Comparison of ENCODE assay signal across 16 cellular contexts in the genomic region with DNA sequence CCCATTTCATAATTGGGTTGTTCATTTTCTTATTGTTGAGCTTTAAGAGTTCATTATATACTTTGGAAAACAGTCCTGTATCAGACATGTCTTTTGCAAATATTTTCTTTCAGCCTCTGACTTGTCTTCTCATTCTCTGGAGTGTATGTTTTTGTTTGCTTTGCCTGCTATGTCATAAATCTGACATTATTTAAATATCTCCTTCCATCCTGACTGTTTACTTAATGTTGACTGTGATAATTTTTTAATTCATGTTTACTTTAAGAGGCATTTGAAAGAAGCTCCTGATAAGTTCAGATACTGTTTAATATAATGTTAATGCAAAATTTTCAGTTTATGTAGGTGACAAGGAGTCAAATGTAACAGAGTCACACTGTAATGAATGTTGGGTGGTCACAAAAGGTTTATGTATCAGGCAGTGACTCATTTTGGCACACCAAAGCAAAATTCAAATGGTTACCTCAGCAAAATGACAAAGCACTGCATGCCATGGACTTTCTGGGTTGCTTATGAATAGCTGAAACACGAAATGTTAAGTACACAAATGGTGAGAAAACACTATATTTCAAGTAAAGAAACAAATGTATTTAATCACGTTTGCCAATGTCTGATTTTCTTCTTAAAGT.
A peak's percentile ranks its signal among the peaks of the same experiment; 100 is the strongest.
DNase-seq lines count a peak whose midpoint lies in the region; TF ChIP-seq lines count a peak whose summit lies in the region.
"Had no signal": no experiment of that assay in that cellular context is flagged by ENCODE, and none has a peak within 500 bp of the region (broad histone marks: within the 10 kb centered on the region; RNA-seq: fewer than 3 reads in every experiment).

No MANE protein-coding gene starts in this region.

- H3K4me1 ChIP-seq in ACC112 (ENCODE audit: control insufficient read depth, insufficient read depth, low read length, unreplicated experiment), result peaks cover 13% of the 10 kb centered on the region
- H3K4me1 ChIP-seq in endodermal cell (ENCODE audit: control insufficient read depth, insufficient read depth, low read length), result no peaks in the 10 kb centered on the region
- H3K4me1 ChIP-seq: ascending aorta had no signal

- 94% methylated on average over 2 of the region's 2 CpGs; no CpG with 5 or more reads in 1 of the 2 experiments for WGBS in endodermal cell (ENCODE audit: insufficient coverage in 1 of 2, insufficient read length in 1 of 2), 2 experiments

- no peak overlapping the region for H2AFZ ChIP-seq in ACC112 (ENCODE audit: low read length, unreplicated experiment)

- H3K9me3 Mint-ChIP-seq in endodermal cell, result peaks cover 4% of the 10 kb centered on the region
- H3K9me3 Mint-ChIP-seq: CD8-positive, alpha-beta memory T cell; immature natural killer cell had no signal

- H3K4me1 Mint-ChIP-seq in endodermal cell, result no peaks in the 10 kb centered on the region
- H3K4me1 Mint-ChIP-seq: CD8-positive, alpha-beta memory T cell; immature natural killer cell; neural crest cell had no signal

- no peaks in the 10 kb centered on the region for H3K36me3 ChIP-seq in ACC112 (ENCODE audit: insufficient read depth, low read length)
- no peaks in the 10 kb centered on the region for H3K36me3 ChIP-seq in brain microvascular endothelial cell (replicated peaks)
- no peaks in the 10 kb centered on the region for H3K36me3 ChIP-seq in endodermal cell (ENCODE audit: control insufficient read depth, insufficient read depth, low read length)
- H3K36me3 ChIP-seq: ascending aorta had no signal

- H3K27ac ChIP-seq in ACC112 (ENCODE audit: low read depth, low read length) (peak overlapping the region; percentile 23), brain microvascular endothelial cell (no peak overlapping the region), endodermal cell (ENCODE audit: low read depth, low read length) (no peak overlapping the region)
- H3K27ac ChIP-seq: ascending aorta had no signal

- H3K27ac Mint-ChIP-seq in endodermal cell, result no peak overlapping the region
- H3K27ac Mint-ChIP-seq: CD8-positive, alpha-beta memory T cell; immature natural killer cell had no signal

- TF ChIP-seq CTCF in brain microvascular endothelial cell (IDR thresholded peaks at IDR 0.05; ENCODE audit: low read depth, low read length, missing control alignments) (no peak), endodermal cell (conservative IDR thresholded peaks at IDR 0.05) (no peak)

- H3K9me3 ChIP-seq in endodermal cell (ENCODE audit: control insufficient read depth, low read length), result no peaks in the 10 kb centered on the region
- H3K9me3 ChIP-seq: ascending aorta had no signal

- H3K36me3 Mint-ChIP-seq in endodermal cell (ENCODE audit: low read depth), result no peaks in the 10 kb centered on the region
- H3K36me3 Mint-ChIP-seq: CD8-positive, alpha-beta memory T cell; immature natural killer cell had no signal

- DNase-seq in M059J (ENCODE audit: low read depth), result peak; percentile 67
- peak; percentile 60 for DNase-seq in brain microvascular endothelial cell
- peak; percentile 37 for DNase-seq in kidney tubule cell (ENCODE audit: low spot score)
- DNase-seq in endodermal cell, result no peak
- DNase-seq in NCI-H345 (lab: John Stamatoyannopoulos, UW), result no peak
- no peak for DNase-seq in NCI-H345 treated with DMSO at 0.1 percent for 48 hours (lab: John Stamatoyannopoulos, UW; ENCODE audit: unreplicated experiment)
- DNase-seq in stimulated activated CD4-positive, alpha-beta T cell treated with anti-CD3 and anti-CD28 coated beads, Interleukin-2, amount 100 ng/mL, for 48 hours, result no peak
- DNase-seq: activated gamma-delta T cell treated with Interleukin-2 at 50 U/mL for 16 hours; CD8-positive, alpha-beta memory T cell; H7; immature natural killer cell; NCI-H526; right cardiac atrium had no signal

- H3K4me3 ChIP-seq in ACC112 (ENCODE audit: low read depth, low read length), result no peak overlapping the region
- no peak overlapping the region for H3K4me3 ChIP-seq in brain microvascular endothelial cell (ENCODE audit: low read depth, low read length)
- no peak overlapping the region for H3K4me3 ChIP-seq in endodermal cell (ENCODE audit: low read length)
- H3K4me3 ChIP-seq: ascending aorta had no signal

- no peaks in the 10 kb centered on the region for H3K79me2 ChIP-seq in ACC112 (ENCODE audit: control insufficient read depth, insufficient read depth, low read length, unreplicated experiment)

- no peak overlapping the region for H3K9ac ChIP-seq in endodermal cell (ENCODE audit: extremely low read depth, low read length, poor library complexity, severe bottlenecking)

- in situ Hi-C loops in brain microvascular endothelial cell (cut with HindIII; ENCODE audit: low pct_ligation_motif_present, low sequenced_read_pairs), result no loop called here

- no peak overlapping the region for H3K4me3 Mint-ChIP-seq in endodermal cell
- H3K4me3 Mint-ChIP-seq: CD8-positive, alpha-beta memory T cell; immature natural killer cell; neural crest cell had no signal

- H3K27me3 ChIP-seq in ACC112 (ENCODE audit: insufficient read depth, low read length), result no peaks in the 10 kb centered on the region
- H3K27me3 ChIP-seq in brain microvascular endothelial cell (replicated peaks), result no peaks in the 10 kb centered on the region
- no peaks in the 10 kb centered on the region for H3K27me3 ChIP-seq in endodermal cell (ENCODE audit: control insufficient read depth, insufficient read depth, low read length, poor library complexity, severe bottlenecking)
- H3K27me3 ChIP-seq: ascending aorta had no signal

- H3K27me3 Mint-ChIP-seq in endodermal cell (ENCODE audit: insufficient read depth), result no peaks in the 10 kb centered on the region

Comparison
In these comparisons a context has a peak if more than half of its experiments do, and no peak if none do; other contexts are left out.
1. DNase-seq: peak in M059J (single experiment), brain microvascular endothelial cell (single experiment) and kidney tubule cell (single experiment); none in endodermal cell (single experiment), NCI-H345 (single experiment), NCI-H345 treated with DMSO at 0.1 percent for 48 hours (single experiment) and stimulated activated CD4-positive, alpha-beta T cell treated with anti-CD3 and anti-CD28 coated beads, Interleukin-2, amount 100 ng/mL, for 48 hours (0 of 2).